ENCODE assay signal across 16 cellular contexts in genomic region chr11:100793525-100793924, GRCh38.
DNase-seq lines count a peak whose midpoint lies in the region; ATAC-seq, FAIRE-seq and TF ChIP-seq lines count a peak whose summit lies in the region.
"Had no signal": no experiment of that assay in that cellular context is flagged by ENCODE, and none has a peak within 500 bp of the region (broad histone marks: within the 10 kb centered on the region; RNA-seq: fewer than 3 reads in every experiment).

No MANE protein-coding gene starts in this region.

- WGBS in H1 (ENCODE audit: extremely low coverage in 1 of 2, insufficient coverage in 1 of 2, insufficient read length in 1 of 2, insufficient replicate concordance in 2 of 2, low coverage in 1 of 2, low lambda C conversion rate in 2 of 2, missing lambda C conversion rate in 1 of 2), 2 experiments = 100% methylated on average over 2 of the region's 2 CpGs; no CpG with 5 or more reads in 1 of the 2 experiments

- H2BK12ac ChIP-seq in H1 (ENCODE audit: low read depth, low read length) = no peak overlapping the region

- no peak overlapping the region for H2BK20ac ChIP-seq in H1 (ENCODE audit: low read length)

- H3K79me2 ChIP-seq in H1 (ENCODE audit: control insufficient read depth in 1 of 2, insufficient read depth in 2 of 2, low read length in 2 of 2) = peaks cover 0 to 43% of the 10 kb centered on the region in 2 experiments; a peak in 2 of 4 replicates

- no peak for FAIRE-seq in H1 (lab: Jason Lieb, UNC)

- no peak overlapping the region for H2AFZ ChIP-seq in H1 (ENCODE audit: low read length)

- H3K79me1 ChIP-seq in H1 (ENCODE audit: low read depth, low read length) = no peaks in the 10 kb centered on the region; the same call in 1 of the 2 replicates

- H3K27me3 Mint-ChIP-seq in activated T-cell treated with anti-CD3 and anti-CD28 coated beads, Interleukin-2, amount 50 U/mL, for 4 hours (ENCODE audit: low read depth) = no peaks in the 10 kb centered on the region
- H3K27me3 Mint-ChIP-seq: CD8-positive, alpha-beta memory T cell had no signal

- H3K4me1 Mint-ChIP-seq in activated T-cell treated with anti-CD3 and anti-CD28 coated beads, Interleukin-2, amount 50 U/mL, for 4 hours (ENCODE audit: low read depth) = no peaks in the 10 kb centered on the region
- H3K4me1 Mint-ChIP-seq: CD8-positive, alpha-beta memory T cell had no signal

- no peaks in the 10 kb centered on the region for H3K9me3 Mint-ChIP-seq in activated T-cell treated with anti-CD3 and anti-CD28 coated beads, Interleukin-2, amount 50 U/mL, for 4 hours

- H3K4me3 ChIP-seq in H1 (ENCODE audit: extremely low read depth in 1 of 4, insufficient read depth in 2 of 4, low read depth in 3 of 4, low read length in 4 of 4) = no peak overlapping the region
- H3K4me3 ChIP-seq: BLaER1, HAP-1 had no signal

- no peak overlapping the region for H3K4ac ChIP-seq in H1 (replicated peaks; ENCODE audit: insufficient read length, low read depth, low read length)

- H3K27ac ChIP-seq in H1 (ENCODE audit: low read depth, low read length) = no peak overlapping the region
- H3K27ac ChIP-seq: 22Rv1, BLaER1 had no signal

- ATAC-seq in activated T-cell treated with anti-CD3 and anti-CD28 coated beads, Interleukin-2, amount 50 U/mL, for 4 hours = no peak
- no peak for ATAC-seq in HG03097 (IDR thresholded peaks at IDR 0.05; ENCODE audit: low FRiP score, unreplicated experiment)

- H3K56ac ChIP-seq in H1 (replicated peaks; ENCODE audit: insufficient read length, low read depth, low read length) = no peak overlapping the region

- no peaks in the 10 kb centered on the region for H3K27me3 ChIP-seq in H1 (replicated peaks in 1 of 4; ENCODE audit: control insufficient read depth in 3 of 4, extremely low read depth in 1 of 4, insufficient read depth in 3 of 4, low read length in 3 of 4)
- H3K27me3 ChIP-seq: BLaER1 had no signal

- no peaks in the 10 kb centered on the region for H4K20me1 ChIP-seq in H1 (replicated peaks in 1 of 2; ENCODE audit: control insufficient read depth in 1 of 2, insufficient read depth in 2 of 2, low read length in 2 of 2)
- H4K20me1 ChIP-seq: BLaER1 had no signal

- H3K4me3 Mint-ChIP-seq in activated T-cell treated with anti-CD3 and anti-CD28 coated beads, Interleukin-2, amount 50 U/mL, for 4 hours = no peak overlapping the region
- H3K4me3 Mint-ChIP-seq: CD8-positive, alpha-beta memory T cell had no signal

- H3K14ac ChIP-seq in H1 (ENCODE audit: insufficient read length) = no peak overlapping the region

- no peak overlapping the region for H3K4me2 ChIP-seq in H1 (ENCODE audit: insufficient read depth in 1 of 2, low read depth in 2 of 2, low read length in 2 of 2)
- H3K4me2 ChIP-seq: BLaER1 had no signal

- CTCF ChIA-PET in H1 (lab: Charles Lee; ENCODE audit: partially characterized antibody) = no interaction called here

- POLR2A ChIA-PET in H1 (lab: Charles Lee; ENCODE audit: partially characterized antibody) = no interaction called here

- no peak for TF ChIP-seq CTCF in H1 (IDR thresholded peaks at IDR 0.05; ENCODE audit: control extremely low read depth in 1 of 3, insufficient read depth in 1 of 3, low read depth in 1 of 3, low read length in 3 of 3)

- H3K36me3 ChIP-seq in H1 (ENCODE audit: control insufficient read depth in 2 of 4, insufficient read depth in 4 of 4, low read length in 3 of 4) = peaks cover 0 to 4% (median 1%) of the 10 kb centered on the region in 4 experiments; a peak in 3 of 8 replicates
- H3K36me3 ChIP-seq: HAP-1 had no signal

- peak overlapping the region; percentile 15 for H4K5ac ChIP-seq in H1 (ENCODE audit: insufficient read length, low read depth, low read length)

- no peak overlapping the region for H2AK5ac ChIP-seq in H1 (ENCODE audit: low read depth, low read length)

- no peaks in the 10 kb centered on the region for H3K36me3 Mint-ChIP-seq in activated T-cell treated with anti-CD3 and anti-CD28 coated beads, Interleukin-2, amount 50 U/mL, for 4 hours (ENCODE audit: insufficient read depth)
- H3K36me3 Mint-ChIP-seq: CD8-positive, alpha-beta memory T cell had no signal

- peak; percentile 5 for DNase-seq in NOMO-1 treated with DMSO at 0.1 percent for 48 hours (lab: John Stamatoyannopoulos, UW; ENCODE audit: unreplicated experiment)
- no peak for DNase-seq in NOMO-1 treated with dmso at 0.1 percent for 144 hours (lab: John Stamatoyannopoulos, UW; ENCODE audit: unreplicated experiment)
- no peak for DNase-seq in H1 (ENCODE audit: low read depth in 1 of 2, low spot score in 2 of 2)
- peak; percentile 52 to 83 for DNase-seq in lung microvascular endothelial cell (ENCODE audit: low read depth in 2 of 2)
- DNase-seq in NCI-H2107 (lab: John Stamatoyannopoulos, UW) = no peak
- DNase-seq in activated T-cell treated with anti-CD3 and anti-CD28 coated beads, Interleukin-2, amount 50 U/mL, for 4 hours = no peak
- DNase-seq: AML-193; Caco-2; CD8-positive, alpha-beta memory T cell; DND-41; GF-D8 had no signal

- H2BK120ac ChIP-seq in H1 (replicated peaks; ENCODE audit: low read depth, low read length) = no peak overlapping the region

- TF ChIP-seq POLR2A in H1 (IDR thresholded peaks at IDR 0.05; ENCODE audit: control extremely low read depth in 1 of 2, low read depth in 2 of 2, low read length in 2 of 2) = no peak

- H2BK5ac ChIP-seq in H1 (ENCODE audit: low read depth, low read length) = no peak overlapping the region

- H3K23me2 ChIP-seq in H1 (ENCODE audit: low read depth, low read length) = no peaks in the 10 kb centered on the region

- no peaks in the 10 kb centered on the region for H3K9me3 ChIP-seq in H1 (ENCODE audit: insufficient read depth in 2 of 2, low read depth in 1 of 2, low read length in 1 of 2)
- H3K9me3 ChIP-seq: Caco-2, HAP-1 had no signal

- no peak overlapping the region for H3K9ac ChIP-seq in H1 (replicated peaks in 1 of 4; ENCODE audit: extremely low read depth in 1 of 4, low read depth in 3 of 4, low read length in 3 of 4)
- H3K9ac ChIP-seq: BLaER1 had no signal

- H4K8ac ChIP-seq in H1 (ENCODE audit: extremely low read depth, insufficient read depth, low read length) = no peak overlapping the region

- H2BK15ac ChIP-seq in H1 (ENCODE audit: low read length) = no peak overlapping the region

- no peak overlapping the region for H3K18ac ChIP-seq in H1 (ENCODE audit: extremely low read depth, low read length)

- no peak overlapping the region for H4K91ac ChIP-seq in H1 (replicated peaks; ENCODE audit: insufficient read length, low read length)

- TF ChIP-seq EP300 in Ishikawa (IDR thresholded peaks at IDR 0.05; ENCODE audit: borderline replicate concordance) (no peak), H1 (IDR thresholded peaks at IDR 0.05; ENCODE audit: borderline replicate concordance in 1 of 2, low read depth in 2 of 2, low read length in 2 of 2) (no peak)

- no peak overlapping the region for H3K23ac ChIP-seq in H1 (ENCODE audit: insufficient read length)

- peaks cover 0 to 13% (median 7%) of the 10 kb centered on the region in 4 experiments; a peak in 4 of 7 replicates for H3K4me1 ChIP-seq in H1 (replicated peaks in 1 of 4; ENCODE audit: control insufficient read depth in 3 of 4, insufficient read depth in 4 of 4, low read length in 3 of 4)
- H3K4me1 ChIP-seq: BLaER1, Caco-2 had no signal

- no peak for TF ChIP-seq RAD21 in Ishikawa (IDR thresholded peaks at IDR 0.05; ENCODE audit: low read depth)
- no peak for TF ChIP-seq RAD21 in H1 (IDR thresholded peaks at IDR 0.05 in 1 of 2, conservative IDR thresholded peaks at IDR 0.05 in 1 of 2; ENCODE audit: low read depth in 2 of 2, low read length in 2 of 2)

TF ChIP-seq in Ishikawa, 13 proteins besides CTCF, POLR2A, EP300 and RAD21:
- no peak for TF ChIP-seq TCF12 (IDR thresholded peaks at IDR 0.05; ENCODE audit: low read depth)
- TF ChIP-seq NFIC (IDR thresholded peaks at IDR 0.05) = 0 out of 2 replicates have a peak, but pooled peaks have one; percentile 16

TF ChIP-seq in H1, 55 proteins besides CTCF, POLR2A, EP300 and RAD21:
- TF ChIP-seq BRCA1 (IDR thresholded peaks at IDR 0.05; ENCODE audit: low read depth, low read length) = no peak

Comparison
In these comparisons a context has a peak if more than half of its experiments do, and no peak if none do; other contexts are left out.
1. DNase-seq: peak in NOMO-1 treated with DMSO at 0.1 percent for 48 hours (single experiment) and lung microvascular endothelial cell (2 of 2); none in NOMO-1 treated with dmso at 0.1 percent for 144 hours (single experiment), H1 (0 of 2), NCI-H2107 (single experiment) and activated T-cell treated with anti-CD3 and anti-CD28 coated beads, Interleukin-2, amount 50 U/mL, for 4 hours (single experiment).